Comparison of ENCODE assay signal across 8 cellular contexts in the genomic region with DNA sequence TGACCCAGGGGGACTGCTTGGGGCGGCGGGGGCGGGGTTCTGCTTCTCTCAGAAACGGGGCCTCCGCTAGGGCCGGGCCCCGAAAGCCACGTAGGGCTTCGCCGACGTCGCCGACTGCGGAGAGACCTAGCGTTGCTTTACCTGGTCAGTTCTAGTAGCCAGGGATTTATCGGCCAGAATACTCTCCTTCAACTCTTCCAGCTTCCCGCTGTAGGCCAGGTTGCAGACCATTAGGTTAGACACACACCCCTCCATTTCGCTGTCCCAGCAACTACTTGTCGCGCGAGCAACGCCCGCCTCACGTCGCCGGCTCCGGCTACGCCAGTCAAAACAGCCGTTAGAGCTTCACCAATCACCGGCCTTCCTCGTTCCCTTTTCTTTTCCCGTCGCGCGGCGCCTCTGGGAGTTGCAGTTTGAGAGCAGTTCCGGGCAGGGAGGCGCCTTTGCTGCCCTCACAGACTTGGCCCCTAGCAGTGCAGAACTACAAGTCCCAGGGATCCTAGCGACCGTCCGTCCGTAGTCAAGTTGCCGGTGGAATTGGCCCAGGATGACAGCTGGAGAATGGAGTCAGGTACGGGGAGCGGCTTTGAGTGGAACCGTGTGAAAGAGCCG. TPM values are rescaled to one million over a fixed set of nuclear protein-coding genes. Genes with fewer than 3 reads are reported as not detected.
DNase-seq lines count a peak whose midpoint lies in the region; ATAC-seq and TF ChIP-seq lines count a peak whose summit lies in the region.

A gene with protein sequence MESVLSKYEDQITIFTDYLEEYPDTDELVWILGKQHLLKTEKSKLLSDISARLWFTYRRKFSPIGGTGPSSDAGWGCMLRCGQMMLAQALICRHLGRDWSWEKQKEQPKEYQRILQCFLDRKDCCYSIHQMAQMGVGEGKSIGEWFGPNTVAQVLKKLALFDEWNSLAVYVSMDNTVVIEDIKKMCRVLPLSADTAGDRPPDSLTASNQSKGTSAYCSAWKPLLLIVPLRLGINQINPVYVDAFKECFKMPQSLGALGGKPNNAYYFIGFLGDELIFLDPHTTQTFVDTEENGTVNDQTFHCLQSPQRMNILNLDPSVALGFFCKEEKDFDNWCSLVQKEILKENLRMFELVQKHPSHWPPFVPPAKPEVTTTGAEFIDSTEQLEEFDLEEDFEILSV (plus strand): TSS at position 513 of the 612 bp plus-strand sequence. CDS start 49 bp downstream, at position 562.
A gene with protein sequence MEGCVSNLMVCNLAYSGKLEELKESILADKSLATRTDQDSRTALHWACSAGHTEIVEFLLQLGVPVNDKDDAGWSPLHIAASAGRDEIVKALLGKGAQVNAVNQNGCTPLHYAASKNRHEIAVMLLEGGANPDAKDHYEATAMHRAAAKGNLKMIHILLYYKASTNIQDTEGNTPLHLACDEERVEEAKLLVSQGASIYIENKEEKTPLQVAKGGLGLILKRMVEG (minus strand): TSS at position 277 of the 612 bp plus-strand sequence. CDS start 22 bp downstream, at position 255.

- H3K27ac ChIP-seq in cardiac muscle cell (peak within 1 kb of the TSS; percentile 95), trophoblast cell (ENCODE audit: low read depth, low read length) (peak within 1 kb of the TSS; percentile 75), transverse colon (peak within 1 kb of the TSS; percentile 82 to 94 (median 88))

- intact Hi-C loops in transverse colon (cut with DNase I; ENCODE audit: low total_unique reads) = no loop called here

- in situ Hi-C loops in GM13977 (cut with MboI; ENCODE audit: low pct_unique_long_range_greater_than_20kb, low sequenced_read_pairs, unreplicated experiment) (no loop called here), transverse colon (cut with MboI; ENCODE audit: low pct_ligation_motif_present in 1 of 4, low pct_unique_long_range_greater_than_20kb in 1 of 4, low sequenced_read_pairs in 3 of 4) (no loop called here)

- H4K8ac ChIP-seq in trophoblast cell (ENCODE audit: low read depth, low read length) = peak within 1 kb of the TSS; percentile 47

- H3K27me3 ChIP-seq in adipocyte (replicated peaks; ENCODE audit: control insufficient read depth, insufficient read depth, low read length) (peaks cover 8% of the 10 kb centered on the region), cardiac muscle cell (no peaks in the 10 kb centered on the region), trophoblast cell (ENCODE audit: insufficient read depth, low read length) (no peaks in the 10 kb centered on the region), transverse colon (no peaks in the 10 kb centered on the region)

- no peaks in the 10 kb centered on the region for H3K79me1 ChIP-seq in trophoblast cell (ENCODE audit: low read length)

- H3K4me1 ChIP-seq in adipocyte (ENCODE audit: control insufficient read depth, insufficient read depth, low read length) (no peaks in the 10 kb centered on the region), cardiac muscle cell (ENCODE audit: low read depth) (peaks cover 16% of the 10 kb centered on the region), trophoblast cell (ENCODE audit: control insufficient read depth in 1 of 2, insufficient read depth in 2 of 2, low read length in 2 of 2) (peaks cover 0 to 2% of the 10 kb centered on the region in 2 experiments), transverse colon (peaks cover 0 to 22% (median 4%) of the 10 kb centered on the region in 4 donors)

- peak; percentile 69 for DNase-seq in GM13977 (ENCODE audit: low spot score)
- peak; percentile 95 for DNase-seq in NCI-H1436 (lab: John Stamatoyannopoulos, UW)
- DNase-seq in SW 1271 (lab: John Stamatoyannopoulos, UW) = peak; percentile 56 to 86
- DNase-seq in adipocyte (ENCODE audit: low read depth) = peak; percentile 97
- peak; percentile 96 to 99 for DNase-seq in cardiac muscle cell (ENCODE audit: low read depth in 1 of 2, low spot score in 1 of 2)
- peak; percentile 95 to 96 for DNase-seq in trophoblast cell
- DNase-seq in transverse colon = peak; percentile 94

- H3K9me3 ChIP-seq in adipocyte (ENCODE audit: control insufficient read depth, low read length) (no peaks in the 10 kb centered on the region), cardiac muscle cell (ENCODE audit: low read depth) (no peaks in the 10 kb centered on the region), trophoblast cell (ENCODE audit: insufficient read depth, low read depth, low read length) (no peaks in the 10 kb centered on the region), transverse colon (no peaks in the 10 kb centered on the region)

- peak within 1 kb of the TSS; percentile 93 for H3K9ac ChIP-seq in adipocyte (ENCODE audit: low read length)
- peak within 1 kb of the TSS; percentile 77 for H3K9ac ChIP-seq in trophoblast cell (ENCODE audit: low read length)

- H3K4me3 ChIP-seq in adipocyte (ENCODE audit: low read length) (peak within 1 kb of the TSS; percentile 87), cardiac muscle cell (peak within 1 kb of the TSS; percentile 59), trophoblast cell (ENCODE audit: low read depth, low read length) (peak within 1 kb of the TSS; percentile 82), transverse colon (peak within 1 kb of the TSS; percentile 50 to 73 (median 57))

- H2BK120ac ChIP-seq in trophoblast cell (ENCODE audit: insufficient read depth, low read length, poor library complexity) = no peak within 1 kb of the TSS

- peak; percentile 95 for ATAC-seq in HG02852 (IDR thresholded peaks at IDR 0.05; ENCODE audit: unreplicated experiment)

- H2AFZ ChIP-seq in trophoblast cell (ENCODE audit: insufficient read depth, low read length, poor library complexity) = peak within 1 kb of the TSS; percentile 51

- no peak within 1 kb of the TSS for H3K23ac ChIP-seq in trophoblast cell (ENCODE audit: low read length)

- H3K4me2 ChIP-seq in trophoblast cell (ENCODE audit: low read length) = peak within 1 kb of the TSS; percentile 69

- H2BK5ac ChIP-seq in trophoblast cell (ENCODE audit: low read depth, low read length, poor library complexity) = no peak within 1 kb of the TSS

- H3K79me2 ChIP-seq in trophoblast cell (ENCODE audit: control insufficient read depth, insufficient read depth, low read length, poor library complexity) = no peaks in the 10 kb centered on the region

- no peak within 1 kb of the TSS for H3K4ac ChIP-seq in trophoblast cell (ENCODE audit: low read depth, low read length)

- H2BK12ac ChIP-seq in trophoblast cell (ENCODE audit: low read length) = no peak within 1 kb of the TSS

- H3K36me3 ChIP-seq in adipocyte (ENCODE audit: control insufficient read depth, insufficient read depth, low read length, severe bottlenecking) (peaks cover 15% of the 10 kb centered on the region), cardiac muscle cell (peaks cover 24% of the 10 kb centered on the region), trophoblast cell (ENCODE audit: control insufficient read depth in 1 of 2, insufficient read depth in 2 of 2, low read length in 2 of 2) (peaks cover 5% of the 10 kb centered on the region in 2 experiments), transverse colon (no peaks in the 10 kb centered on the region)

- no peak within 1 kb of the TSS for H3K14ac ChIP-seq in trophoblast cell (ENCODE audit: low read length)

- no peak for TF ChIP-seq CTCF in GM13977 (IDR thresholded peaks at IDR 0.05; ENCODE audit: extremely low read depth, insufficient read depth, missing control alignments)
- no peak for TF ChIP-seq CTCF in cardiac muscle cell (IDR thresholded peaks at IDR 0.05; ENCODE audit: low read depth, low read length)
- TF ChIP-seq CTCF in transverse colon (IDR thresholded peaks at IDR 0.05) = peak in 1 of 5 experiments; percentile 25

- H4K12ac ChIP-seq in trophoblast cell (ENCODE audit: low read depth, low read length) = no peak within 1 kb of the TSS

- no peak within 1 kb of the TSS for H2AK5ac ChIP-seq in trophoblast cell (ENCODE audit: low read length)

- no CpG with 5 or more reads among the region's 47 CpGs for WGBS in trophoblast cell (ENCODE audit: extremely low coverage, insufficient coverage, insufficient read length)
- WGBS in transverse colon (ENCODE audit: low coverage in 1 of 2), 2 donors = 50% methylated on average over 47 of the region's 47 CpGs; no CpG with 5 or more reads in 1 of the 2 donors

- TF ChIP-seq POLR2A in transverse colon (IDR thresholded peaks at IDR 0.05) = peak; percentile 84

- no peak within 1 kb of the TSS for H3K18ac ChIP-seq in trophoblast cell (ENCODE audit: low read length)

- H4K91ac ChIP-seq in trophoblast cell (ENCODE audit: low read depth, low read length) = peak within 1 kb of the TSS; percentile 62

- TF ChIP-seq EP300 in transverse colon (IDR thresholded peaks at IDR 0.05; ENCODE audit: low read depth) = no peak

RNA-seq across cellular contexts. Expression of the first gene that starts in this region (rescaled TPM):
- total RNA-seq in cardiac muscle cell (13.0 and 17.8 TPM in 2 replicates), transverse colon (10 to 100 TPM in 3 of 4 donors, 1 to 10 TPM in 1; 3.2 to 20.9 (median 13.1) TPM)
- polyA plus RNA-seq in cardiac muscle cell = 19.4 and 29.5 TPM in 2 replicates
- 12.6 and 14.3 TPM in 2 replicates for polyA plus RNA-seq in trophoblast cell (2013)

RNA-seq across cellular contexts. Expression of the second gene that starts in this region (rescaled TPM):
- 78.6 and 116 TPM in 2 replicates for total RNA-seq in cardiac muscle cell
- polyA plus RNA-seq in cardiac muscle cell = 130 and 143 TPM in 2 replicates
- polyA plus RNA-seq in trophoblast cell (2013) = 33.9 and 34.9 TPM in 2 replicates
- total RNA-seq in transverse colon = 10 to 100 TPM in 3 of 4 donors, 1 to 10 TPM in 1; 8.2 to 37.0 (median 29.9) TPM

Comparison
In these comparisons a context has a peak if more than half of its experiments do, and no peak if none do; other contexts are left out.
1. Peak in every context shown above with its lines: DNase-seq, ATAC-seq, H3K4me3 ChIP-seq and H3K27ac ChIP-seq.